ENCODE assay signal across 10 cellular contexts in the genomic region with DNA sequence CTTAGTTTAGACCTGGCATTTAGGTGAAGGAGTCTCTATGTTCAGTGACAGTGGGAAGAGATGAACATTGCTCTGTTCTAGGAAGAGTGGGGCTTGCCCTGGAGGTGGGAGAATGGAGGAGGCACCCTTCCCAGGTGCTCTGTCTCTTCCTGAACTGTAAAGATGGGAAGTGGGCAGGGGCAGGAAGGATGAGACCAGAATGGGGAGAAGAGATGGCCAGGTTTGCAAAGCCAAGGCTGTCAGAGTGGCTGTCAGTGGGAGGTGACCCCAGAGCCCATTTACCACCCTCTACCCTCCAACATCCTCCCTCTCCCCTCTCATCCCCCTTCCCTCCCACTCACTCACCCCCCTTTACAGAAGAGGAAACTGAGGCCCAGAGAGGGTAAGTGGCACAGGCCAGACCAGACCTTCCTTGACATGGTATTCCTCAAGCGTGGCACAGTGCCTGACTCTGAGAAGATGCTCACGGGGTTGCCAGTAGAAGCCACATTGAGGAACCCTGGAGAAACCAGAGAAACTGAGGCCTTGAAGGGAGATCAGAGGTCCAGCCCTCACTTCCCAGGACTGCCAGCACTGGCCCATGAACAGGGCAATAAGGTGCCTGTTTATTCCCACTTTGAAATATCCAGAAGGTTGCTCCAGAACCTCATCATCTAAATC. TPM values are rescaled to one million over a fixed set of nuclear protein-coding genes. Genes with fewer than 3 reads are reported as not detected.
DNase-seq lines count a peak whose midpoint lies in the region; ATAC-seq and TF ChIP-seq lines count a peak whose summit lies in the region.
"Had no signal": no experiment of that assay in that cellular context is flagged by ENCODE, and none has a peak within 500 bp of the region (broad histone marks: within the 10 kb centered on the region; RNA-seq: fewer than 3 reads in every experiment).

No MANE protein-coding gene starts in this region.

- peaks cover 2% of the 10 kb centered on the region for H3K36me3 ChIP-seq in lower lobe of right lung
- H3K36me3 ChIP-seq in suprapubic skin, result peaks cover 1% of the 10 kb centered on the region
- H3K36me3 ChIP-seq: cardiac muscle cell had no signal

- TF ChIP-seq CTCF in lower lobe of right lung (IDR thresholded peaks at IDR 0.05) (no peak), suprapubic skin (IDR thresholded peaks at IDR 0.05) (no peak)

- WGBS in suprapubic skin, result 79% methylated on average over 2 of the region's 2 CpGs

- H3K36me3 Mint-ChIP-seq in T-helper 1 cell treated with Interleukin-12 subunit alpha and Interleukin-12 subunit beta and Interleukin-4 antibody, amounts not matched to agents 30 μg/mL and 1 μg/mL, for 36 hours (ENCODE audit: low read depth), result no peaks in the 10 kb centered on the region
- H3K36me3 Mint-ChIP-seq in activated T-helper 1 cell treated with anti-CD3 and anti-CD28 coated beads, Interleukin-12 subunit alpha, Interleukin-12 subunit beta, Interleukin-2, Interleukin-4 antibody, amounts not matched to agents 30 ng/mL and 10 ng/mL and 1 ng/mL, durations not matched to agents 14 hours and 24 hours and 36 hours (ENCODE audit: low read depth), result no peaks in the 10 kb centered on the region

- H3K4me3 ChIP-seq in lower lobe of right lung (no peak overlapping the region), suprapubic skin (no peak overlapping the region)

- peak overlapping the region; percentile 93 for H3K27ac ChIP-seq in lower lobe of right lung
- peak overlapping the region; percentile 84 for H3K27ac ChIP-seq in suprapubic skin

- peak overlapping the region; percentile 67 for H3K4me3 Mint-ChIP-seq in T-helper 1 cell treated with Interleukin-12 subunit alpha and Interleukin-12 subunit beta and Interleukin-4 antibody, amounts not matched to agents 30 μg/mL and 1 μg/mL, for 36 hours
- H3K4me3 Mint-ChIP-seq in activated T-helper 1 cell treated with anti-CD3 and anti-CD28 coated beads, Interleukin-12 subunit alpha, Interleukin-12 subunit beta, Interleukin-2, Interleukin-4 antibody, amounts not matched to agents 30 ng/mL and 10 ng/mL and 1 ng/mL, durations not matched to agents 14 hours and 24 hours and 36 hours, result peak overlapping the region; percentile 73

- no peak for ATAC-seq in lower lobe of right lung
- ATAC-seq in GM19397 (IDR thresholded peaks at IDR 0.05; ENCODE audit: unreplicated experiment), result no peak
- no peak for ATAC-seq in GM21390 (IDR thresholded peaks at IDR 0.05; ENCODE audit: unreplicated experiment)

- no peaks in the 10 kb centered on the region for H3K27me3 ChIP-seq in lower lobe of right lung (ENCODE audit: low read depth)
- no peaks in the 10 kb centered on the region for H3K27me3 ChIP-seq in suprapubic skin
- H3K27me3 ChIP-seq: cardiac muscle cell had no signal

- H3K4me1 ChIP-seq in lower lobe of right lung (peaks cover 44% of the 10 kb centered on the region), suprapubic skin (peaks cover 69% of the 10 kb centered on the region)

- no peaks in the 10 kb centered on the region for H3K27me3 Mint-ChIP-seq in T-helper 1 cell treated with Interleukin-12 subunit alpha and Interleukin-12 subunit beta and Interleukin-4 antibody, amounts not matched to agents 30 μg/mL and 1 μg/mL, for 36 hours (ENCODE audit: low read depth)
- peaks cover 5% of the 10 kb centered on the region for H3K27me3 Mint-ChIP-seq in activated T-helper 1 cell treated with anti-CD3 and anti-CD28 coated beads, Interleukin-12 subunit alpha, Interleukin-12 subunit beta, Interleukin-2, Interleukin-4 antibody, amounts not matched to agents 30 ng/mL and 10 ng/mL and 1 ng/mL, durations not matched to agents 14 hours and 24 hours and 36 hours (ENCODE audit: insufficient read depth)

- peaks cover 31% of the 10 kb centered on the region for H3K4me1 Mint-ChIP-seq in T-helper 1 cell treated with Interleukin-12 subunit alpha and Interleukin-12 subunit beta and Interleukin-4 antibody, amounts not matched to agents 30 μg/mL and 1 μg/mL, for 36 hours (ENCODE audit: low read depth)
- peaks cover 41% of the 10 kb centered on the region for H3K4me1 Mint-ChIP-seq in activated T-helper 1 cell treated with anti-CD3 and anti-CD28 coated beads, Interleukin-12 subunit alpha, Interleukin-12 subunit beta, Interleukin-2, Interleukin-4 antibody, amounts not matched to agents 30 ng/mL and 10 ng/mL and 1 ng/mL, durations not matched to agents 14 hours and 24 hours and 36 hours (ENCODE audit: low read depth)

- DNase-seq in T-helper 1 cell (no peak), lower lobe of right lung (no peak), suprapubic skin (ENCODE audit: low spot score in 2 of 2) (no peak), dermis blood vessel endothelial cell (no peak)
- no peak for DNase-seq in activated T-helper 1 cell treated with anti-CD3 and anti-CD28 coated beads, Interleukin-12 subunit alpha, Interleukin-12 subunit beta, Interleukin-2, Interleukin-4 antibody, amounts not matched to agents 30 ng/mL and 10 ng/mL and 1 ng/mL, durations not matched to agents 14 hours and 24 hours and 36 hours (ENCODE audit: low spot score)
- DNase-seq: NCI-H2171 had no signal

- H3K9me3 Mint-ChIP-seq in T-helper 1 cell treated with Interleukin-12 subunit alpha and Interleukin-12 subunit beta and Interleukin-4 antibody, amounts not matched to agents 30 μg/mL and 1 μg/mL, for 36 hours, result no peaks in the 10 kb centered on the region
- no peaks in the 10 kb centered on the region for H3K9me3 Mint-ChIP-seq in activated T-helper 1 cell treated with anti-CD3 and anti-CD28 coated beads, Interleukin-12 subunit alpha, Interleukin-12 subunit beta, Interleukin-2, Interleukin-4 antibody, amounts not matched to agents 30 ng/mL and 10 ng/mL and 1 ng/mL, durations not matched to agents 14 hours and 24 hours and 36 hours

- H3K9me3 ChIP-seq in lower lobe of right lung (no peaks in the 10 kb centered on the region), suprapubic skin (no peaks in the 10 kb centered on the region)

- no peak for TF ChIP-seq POLR2A in suprapubic skin (IDR thresholded peaks at IDR 0.05)

- intact Hi-C loops in activated T-helper 1 cell treated with anti-CD3 and anti-CD28 coated beads, Interleukin-12 subunit alpha, Interleukin-12 subunit beta, Interleukin-2, Interleukin-4 antibody, amounts not matched to agents 30 ng/mL and 10 ng/mL and 1 ng/mL, durations not matched to agents 14 hours and 24 hours and 36 hours (cut with micrococcal nuclease), result loop anchor here (1.0 to 5.0 kb wide), 5 partner anchors 15 to 1297 kb away; partner anchors contain the start of genes DUSP23 and PEX19
- intact Hi-C loops in lower lobe of right lung (cut with DNase I), result no loop called here

- no peak for TF ChIP-seq EP300 in suprapubic skin (IDR thresholded peaks at IDR 0.05)

- peak overlapping the region; percentile 69 for H3K27ac Mint-ChIP-seq in T-helper 1 cell treated with Interleukin-12 subunit alpha and Interleukin-12 subunit beta and Interleukin-4 antibody, amounts not matched to agents 30 μg/mL and 1 μg/mL, for 36 hours
- H3K27ac Mint-ChIP-seq in activated T-helper 1 cell treated with anti-CD3 and anti-CD28 coated beads, Interleukin-12 subunit alpha, Interleukin-12 subunit beta, Interleukin-2, Interleukin-4 antibody, amounts not matched to agents 30 ng/mL and 10 ng/mL and 1 ng/mL, durations not matched to agents 14 hours and 24 hours and 36 hours, result peak overlapping the region; percentile 73

RNA-seq across cellular contexts. Expression of gene IGSF8, which starts 1.4 kb away (rescaled TPM):
- total RNA-seq in activated T-helper 1 cell treated with anti-CD3 and anti-CD28 coated beads, Interleukin-12 subunit alpha, Interleukin-12 subunit beta, Interleukin-2, Interleukin-4 antibody, amounts not matched to agents 30 ng/mL and 10 ng/mL and 1 ng/mL, durations not matched to agents 14 hours and 24 hours and 36 hours, result 25.5 and 26.3 TPM in 2 replicates
- 35.9 TPM for total RNA-seq in lower lobe of right lung
- 10 to 100 TPM; 44.1 to 90.5 (median 50.8) TPM for total RNA-seq in suprapubic skin
- total RNA-seq in dermis blood vessel endothelial cell, result 13.4 and 16.6 TPM in 2 replicates

RNA-seq across cellular contexts. Expression of gene ATP1A2, which starts 15.7 kb away (rescaled TPM):
- total RNA-seq in activated T-helper 1 cell treated with anti-CD3 and anti-CD28 coated beads, Interleukin-12 subunit alpha, Interleukin-12 subunit beta, Interleukin-2, Interleukin-4 antibody, amounts not matched to agents 30 ng/mL and 10 ng/mL and 1 ng/mL, durations not matched to agents 14 hours and 24 hours and 36 hours, result not detected in 2 replicates
- 4.5 TPM for total RNA-seq in lower lobe of right lung
- total RNA-seq in suprapubic skin, result 1 to 10 TPM; 4.2 to 6.9 (median 4.8) TPM
- not detected in 2 replicates for total RNA-seq in dermis blood vessel endothelial cell

RNA-seq across cellular contexts. Expression of gene KCNJ9, which starts 18.5 kb away (rescaled TPM):
- total RNA-seq in activated T-helper 1 cell treated with anti-CD3 and anti-CD28 coated beads, Interleukin-12 subunit alpha, Interleukin-12 subunit beta, Interleukin-2, Interleukin-4 antibody, amounts not matched to agents 30 ng/mL and 10 ng/mL and 1 ng/mL, durations not matched to agents 14 hours and 24 hours and 36 hours, result not detected in 2 replicates
- not detected for total RNA-seq in lower lobe of right lung
- total RNA-seq in suprapubic skin, result under 1 TPM in 1 of 4 donors, not detected in 3; 0.13 TPM
- total RNA-seq in dermis blood vessel endothelial cell, result not detected in 2 replicates

RNA-seq across cellular contexts. Expression of gene KCNJ10, which starts 29.9 kb away (rescaled TPM):
- total RNA-seq in activated T-helper 1 cell treated with anti-CD3 and anti-CD28 coated beads, Interleukin-12 subunit alpha, Interleukin-12 subunit beta, Interleukin-2, Interleukin-4 antibody, amounts not matched to agents 30 ng/mL and 10 ng/mL and 1 ng/mL, durations not matched to agents 14 hours and 24 hours and 36 hours, result not detected in 2 replicates
- total RNA-seq in lower lobe of right lung (0.15 TPM), suprapubic skin (not detected), dermis blood vessel endothelial cell (not detected in 2 replicates)

RNA-seq across cellular contexts. Expression of gene ATP1A4, which starts 51.6 kb away (rescaled TPM):
- not detected in 2 replicates for total RNA-seq in activated T-helper 1 cell treated with anti-CD3 and anti-CD28 coated beads, Interleukin-12 subunit alpha, Interleukin-12 subunit beta, Interleukin-2, Interleukin-4 antibody, amounts not matched to agents 30 ng/mL and 10 ng/mL and 1 ng/mL, durations not matched to agents 14 hours and 24 hours and 36 hours
- 1.1 TPM for total RNA-seq in lower lobe of right lung
- total RNA-seq in suprapubic skin, result not detected
- total RNA-seq in dermis blood vessel endothelial cell, result not detected in 2 replicates
